In the genomic region with DNA sequence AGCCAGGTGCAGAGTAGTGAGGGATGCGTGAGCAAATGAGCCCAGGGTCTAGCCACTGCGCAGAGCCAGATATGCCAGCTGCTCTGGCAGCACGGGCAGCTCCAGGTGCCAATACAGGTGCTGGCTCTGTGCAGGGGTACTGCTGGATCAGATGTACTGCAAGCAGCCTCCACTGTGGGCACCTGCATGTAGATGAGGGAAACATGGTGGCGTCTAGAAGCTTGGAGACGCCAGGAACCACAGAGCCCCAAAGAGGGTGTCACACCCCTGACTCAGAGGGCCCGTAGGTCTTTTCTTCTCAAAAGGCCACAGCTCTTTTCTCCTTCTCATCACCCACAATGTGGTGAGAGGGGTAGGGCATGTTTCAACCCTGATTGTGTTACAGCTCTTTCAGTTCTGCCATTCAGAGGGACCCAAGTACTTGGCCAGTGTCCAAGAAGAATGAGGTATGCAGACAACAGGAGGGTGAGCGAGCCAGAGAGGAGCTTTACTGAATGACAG, we compare ENCODE assay signal across 8 cellular contexts.
DNase-seq lines count a peak whose midpoint lies in the region; ATAC-seq and TF ChIP-seq lines count a peak whose summit lies in the region.

No MANE protein-coding gene starts in this region.

- H3K27me3 Mint-ChIP-seq in natural killer cell (ENCODE audit: low read depth in 2 of 2), result no peaks in the 10 kb centered on the region

- peak overlapping the region; percentile 79 for H3K27ac Mint-ChIP-seq in natural killer cell

- intact Hi-C loops in natural killer cell (cut with micrococcal nuclease), result no loop called here

- peak overlapping the region; percentile 47; the same call in 1 of the 2 replicates for H2AFZ ChIP-seq in KMS-11 (ENCODE audit: low read depth)

- no peaks in the 10 kb centered on the region for H3K36me3 ChIP-seq in KMS-11 (ENCODE audit: insufficient read depth)

- no peaks in the 10 kb centered on the region for H3K79me2 ChIP-seq in KMS-11 (ENCODE audit: insufficient read depth, low read depth)

- peaks cover 11 to 15% of the 10 kb centered on the region in 2 donors for H3K4me1 Mint-ChIP-seq in natural killer cell

- H3K36me3 Mint-ChIP-seq in natural killer cell, result no peaks in the 10 kb centered on the region

- peak overlapping the region; percentile 35 for H3K4me3 Mint-ChIP-seq in natural killer cell

- no peaks in the 10 kb centered on the region for H3K9me3 Mint-ChIP-seq in natural killer cell

- no peak for DNase-seq in activated CD4-positive, CD25-positive, alpha-beta regulatory T cell treated with anti-CD3 and anti-CD28 coated beads, Interleukin-2, amount 50 U/mL, for 72 hours
- DNase-seq in NCI-H774 (lab: John Stamatoyannopoulos, UW) (peak; percentile 56), natural killer cell (peak; percentile 30), cortex of kidney (lab: John Stamatoyannopoulos, UW) (no peak)

- no peaks in the 10 kb centered on the region for H3K27me3 ChIP-seq in KMS-11 (ENCODE audit: insufficient read depth, low read depth)

- TF ChIP-seq CTCF in KMS-11 (conservative IDR thresholded peaks at IDR 0.05; ENCODE audit: low read depth, low read length) (no peak), natural killer cell (IDR thresholded peaks at IDR 0.05) (no peak)

- H3K27ac ChIP-seq in KMS-11, result peak overlapping the region; percentile 77

- H3K4me1 ChIP-seq in KMS-11 (ENCODE audit: low read depth, poor library complexity, severe bottlenecking), result peaks cover 30% of the 10 kb centered on the region

- ATAC-seq in activated CD4-positive, CD25-positive, alpha-beta regulatory T cell treated with anti-CD3 and anti-CD28 coated beads, Interleukin-2, amount 50 U/mL, for 24 hours, result peak; percentile 30 to 35
- peak; percentile 75 to 90 (median 79) for ATAC-seq in natural killer cell
- ATAC-seq in GM21717 (IDR thresholded peaks at IDR 0.05; ENCODE audit: unreplicated experiment), result no peak
- ATAC-seq in GM18873 (IDR thresholded peaks at IDR 0.05; ENCODE audit: low FRiP score, unreplicated experiment), result no peak

- H3K4me3 ChIP-seq in KMS-11 (IDR thresholded peaks at IDR 0.05; ENCODE audit: insufficient read depth, low read depth, low read length), result no peak overlapping the region

- H4K20me1 ChIP-seq in KMS-11 (ENCODE audit: insufficient read depth), result no peaks in the 10 kb centered on the region

- peak overlapping the region; percentile 66 for H3K4me2 ChIP-seq in KMS-11

- peak overlapping the region; percentile 34; the same call in 1 of the 2 replicates for H3K9ac ChIP-seq in KMS-11

Comparison
In these comparisons a context has a peak if more than half of its experiments do, and no peak if none do; other contexts are left out.
1. ATAC-seq: peak in activated CD4-positive, CD25-positive, alpha-beta regulatory T cell treated with anti-CD3 and anti-CD28 coated beads, Interleukin-2, amount 50 U/mL, for 24 hours (2 of 2) and natural killer cell (3 of 3); none in GM21717 (single experiment) and GM18873 (single experiment).
2. DNase-seq: peak in NCI-H774 (single experiment) and natural killer cell (single experiment); none in activated CD4-positive, CD25-positive, alpha-beta regulatory T cell treated with anti-CD3 and anti-CD28 coated beads, Interleukin-2, amount 50 U/mL, for 72 hours (single experiment) and cortex of kidney (single experiment).